Comparison of ENCODE assay signal across 8 cellular contexts in the genomic region with DNA sequence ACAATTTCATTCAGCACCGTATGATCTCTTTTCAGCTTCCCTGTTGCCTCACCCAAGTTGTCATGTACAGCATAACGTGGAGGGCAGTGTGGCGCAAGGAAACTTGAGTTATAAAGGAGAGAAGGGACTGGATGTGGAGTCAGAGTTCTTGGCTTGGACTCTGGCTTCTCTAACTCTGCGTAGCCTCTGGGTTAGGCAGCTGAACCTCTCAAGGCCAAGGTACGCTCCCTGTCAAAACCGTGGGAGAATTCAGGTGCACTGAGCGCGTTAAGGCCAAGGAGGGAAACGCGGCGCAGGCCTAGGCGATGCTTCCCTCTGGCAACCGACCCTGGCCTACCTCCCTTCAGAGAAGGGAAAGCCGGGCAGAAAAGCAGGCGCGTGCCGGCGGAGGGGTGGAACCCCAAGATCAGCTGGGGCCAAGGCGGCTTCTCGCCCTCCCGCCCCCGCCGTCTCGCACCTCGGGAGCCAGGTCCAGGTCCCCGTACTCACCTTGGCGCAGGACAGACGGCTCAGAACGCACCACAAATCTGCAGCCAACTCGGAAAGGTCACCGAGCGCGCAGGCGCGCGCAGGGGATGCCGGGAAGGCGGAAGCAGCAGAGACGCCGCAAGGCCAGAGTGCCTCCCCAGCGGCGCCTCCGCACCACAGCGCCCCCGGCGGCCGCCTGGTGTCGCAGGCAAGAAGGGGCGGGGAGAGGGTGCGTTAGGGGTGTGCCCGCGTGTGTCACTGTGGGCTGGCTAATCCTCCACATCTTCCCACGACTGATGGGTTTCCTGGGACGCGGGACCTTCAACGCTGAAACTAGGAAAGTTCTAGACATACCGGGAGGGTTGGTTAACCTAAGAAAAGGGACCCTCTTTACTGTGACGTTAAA. TPM values are rescaled to one million over a fixed set of nuclear protein-coding genes. Genes with fewer than 3 reads are reported as not detected.
DNase-seq lines count a peak whose midpoint lies in the region; FAIRE-seq and TF ChIP-seq lines count a peak whose summit lies in the region.

No MANE protein-coding gene starts in this region.

- CTCF ChIA-PET in RWPE1 (lab: Yijun Ruan, JAX), result interaction anchor here (0.6 to 1.8 kb wide), 8 partner anchors 11 to 155 kb away, joined by 3 to 7 read pairs (median 4); no protein-coding TSS in a partner anchor

- H3K27ac ChIP-seq in RWPE1, result peak overlapping the region; percentile 77

- peak overlapping the region; percentile 96 for H3K4me3 Mint-ChIP-seq in nephron progenitor cell
- peak overlapping the region; percentile 96 for H3K4me3 Mint-ChIP-seq in stimulated activated naive CD8-positive, alpha-beta T cell treated with anti-CD3 and anti-CD28 coated beads, Interleukin-15, Interleukin-2, amounts not matched to agents 100 ng/mL and 50 ng/mL, for 24 hours

- DNase-seq in G401 (ENCODE audit: low spot score), result peak; percentile 88
- peak; percentile 95 for DNase-seq in H54 (ENCODE audit: insufficient read length, low spot score)
- peak; percentile 96 for DNase-seq in LoVo (ENCODE audit: low spot score)
- peak; percentile 88 for DNase-seq in RWPE1 (ENCODE audit: low spot score)
- peak; percentile 95 for DNase-seq in activated effector memory CD4-positive, alpha-beta T cell treated with Interleukin-2 at 50 U/mL for 16 hours
- peak; percentile 84 for DNase-seq in fibroblast of the aortic adventitia (ENCODE audit: low read depth)
- peak; percentile 95 for DNase-seq in nephron progenitor cell

- peak; percentile 68 for TF ChIP-seq POLR2A in H54 (IDR thresholded peaks at IDR 0.05; ENCODE audit: low read depth, low read length)

- H3K27me3 Mint-ChIP-seq in nephron progenitor cell (ENCODE audit: low read depth, poor library complexity), result no peaks in the 10 kb centered on the region
- peaks cover 7% of the 10 kb centered on the region for H3K27me3 Mint-ChIP-seq in stimulated activated naive CD8-positive, alpha-beta T cell treated with anti-CD3 and anti-CD28 coated beads, Interleukin-15, Interleukin-2, amounts not matched to agents 100 ng/mL and 50 ng/mL, for 24 hours

- no peaks in the 10 kb centered on the region for H3K9me3 Mint-ChIP-seq in nephron progenitor cell
- H3K9me3 Mint-ChIP-seq in stimulated activated naive CD8-positive, alpha-beta T cell treated with anti-CD3 and anti-CD28 coated beads, Interleukin-15, Interleukin-2, amounts not matched to agents 100 ng/mL and 50 ng/mL, for 24 hours, result no peaks in the 10 kb centered on the region

- POLR2A ChIA-PET in RWPE1 (lab: Yijun Ruan, JAX; ENCODE audit: low non-redundant PET), result no interaction called here

- H3K4me1 Mint-ChIP-seq in nephron progenitor cell, result peaks cover 29% of the 10 kb centered on the region
- peaks cover 12% of the 10 kb centered on the region for H3K4me1 Mint-ChIP-seq in stimulated activated naive CD8-positive, alpha-beta T cell treated with anti-CD3 and anti-CD28 coated beads, Interleukin-15, Interleukin-2, amounts not matched to agents 100 ng/mL and 50 ng/mL, for 24 hours (ENCODE audit: low read depth)

- FAIRE-seq in H54 (lab: Jason Lieb, UNC), result peak; percentile 60

- TF ChIP-seq CTCF in RWPE1 (conservative IDR thresholded peaks at IDR 0.05; ENCODE audit: low read depth), result peak; percentile 97
- TF ChIP-seq CTCF in fibroblast of the aortic adventitia (IDR thresholded peaks at IDR 0.05; ENCODE audit: insufficient read depth, low read length), result peak; percentile 94
- peak; percentile 97 for TF ChIP-seq CTCF in nephron progenitor cell (IDR thresholded peaks at IDR 0.05)

- in situ Hi-C loops in G401 (cut with HindIII; ENCODE audit: low sequenced_read_pairs), result no loop called here

- H3K36me3 Mint-ChIP-seq in nephron progenitor cell (ENCODE audit: low read depth), result peaks cover 10% of the 10 kb centered on the region
- H3K36me3 Mint-ChIP-seq in stimulated activated naive CD8-positive, alpha-beta T cell treated with anti-CD3 and anti-CD28 coated beads, Interleukin-15, Interleukin-2, amounts not matched to agents 100 ng/mL and 50 ng/mL, for 24 hours (ENCODE audit: low read depth), result peaks cover 10% of the 10 kb centered on the region

- H3K27ac Mint-ChIP-seq in nephron progenitor cell, result peak overlapping the region; percentile 85
- H3K27ac Mint-ChIP-seq in stimulated activated naive CD8-positive, alpha-beta T cell treated with anti-CD3 and anti-CD28 coated beads, Interleukin-15, Interleukin-2, amounts not matched to agents 100 ng/mL and 50 ng/mL, for 24 hours, result peak overlapping the region; percentile 91

- H3K4me3 ChIP-seq in fibroblast of the aortic adventitia (ENCODE audit: low read depth, low read length), result peak overlapping the region; percentile 98

RNA-seq across cellular contexts. Expression of a gene that starts 7.0 kb away (rescaled TPM):
- not detected in 2 replicates for total RNA-seq in G401 (2014; rRNA removed; shearing (Covaris generic))
- total RNA-seq in fibroblast of the aortic adventitia (ENCODE audit: low replicate concordance), result 0.45 and 4.5 TPM in 2 replicates

RNA-seq across cellular contexts. Expression of a gene that starts 21.1 kb away (rescaled TPM):
- total RNA-seq in G401 (2014; rRNA removed; shearing (Covaris generic)), result not detected in 2 replicates
- total RNA-seq in fibroblast of the aortic adventitia (ENCODE audit: low replicate concordance), result not detected in 2 replicates

Comparison
In these comparisons a context has a peak if more than half of its experiments do, and no peak if none do; other contexts are left out.
1. Peak in every context shown above with its lines: DNase-seq, H3K4me3 ChIP-seq and H3K27ac ChIP-seq.